In genomic region chr16:54080524-54081008, GRCh38 we compare ENCODE assay signal across 13 cellular contexts.
A peak's percentile ranks its signal among the peaks of the same experiment; 100 is the strongest.
DNase-seq lines count a peak whose midpoint lies in the region; ATAC-seq, FAIRE-seq and TF ChIP-seq lines count a peak whose summit lies in the region.
"Had no signal": no experiment of that assay in that cellular context is flagged by ENCODE, and none has a peak within 500 bp of the region (broad histone marks: within the 10 kb centered on the region; RNA-seq: fewer than 3 reads in every experiment).

No MANE protein-coding gene starts in this region.

- H3K4me3 ChIP-seq in brain microvascular endothelial cell (ENCODE audit: low read depth, low read length): no peak overlapping the region
- H3K4me3 ChIP-seq in keratinocyte (ENCODE audit: control insufficient read depth in 2 of 3, extremely low read depth in 1 of 3, insufficient read depth in 2 of 3, low read depth in 1 of 3, low read length in 3 of 3): no peak overlapping the region

- no peaks in the 10 kb centered on the region for H3K9me1 ChIP-seq in keratinocyte (ENCODE audit: control insufficient read depth, extremely low read depth, insufficient read depth, low read length)

- in situ Hi-C loops in brain microvascular endothelial cell (cut with HindIII; ENCODE audit: low pct_ligation_motif_present, low sequenced_read_pairs): no loop called here

- H3K27me3 Mint-ChIP-seq in activated CD8-positive, alpha-beta memory T cell treated with anti-CD3 and anti-CD28 coated beads, Interleukin-2, amount 10 ng/mL, durations not matched to agents 7 days and 5 days: no peaks in the 10 kb centered on the region

- H3K9me3 ChIP-seq in keratinocyte (ENCODE audit: control insufficient read depth, low read depth, low read length): no peaks in the 10 kb centered on the region

- CTCF ChIA-PET in activated CD8-positive, alpha-beta memory T cell treated with anti-CD3 and anti-CD28 coated beads, Interleukin-2, amount 10 ng/mL, durations not matched to agents 7 days and 5 days (lab: Charles Lee): no interaction called here
- CTCF ChIA-PET in GM10248 (lab: Yijun Ruan, JAX): interaction anchor here (1.0 kb wide), 1 partner anchor 9 kb away, joined by 3 read pairs; no protein-coding TSS in a partner anchor

- no peaks in the 10 kb centered on the region for H3K79me2 ChIP-seq in keratinocyte (ENCODE audit: control insufficient read depth, insufficient read depth, low read length)

- no peaks in the 10 kb centered on the region for H3K9me3 Mint-ChIP-seq in activated CD8-positive, alpha-beta memory T cell treated with anti-CD3 and anti-CD28 coated beads, Interleukin-2, amount 10 ng/mL, durations not matched to agents 7 days and 5 days (ENCODE audit: low read depth)
- H3K9me3 Mint-ChIP-seq: nephron had no signal

- H3K4me1 ChIP-seq in keratinocyte (ENCODE audit: control insufficient read depth, extremely low read depth, insufficient read depth, low read length): peaks cover 33% of the 10 kb centered on the region

- H3K36me3 ChIP-seq in brain microvascular endothelial cell (replicated peaks) (no peaks in the 10 kb centered on the region), keratinocyte (ENCODE audit: control insufficient read depth in 2 of 2, extremely low read depth in 1 of 2, insufficient read depth in 2 of 2, low read length in 2 of 2) (no peaks in the 10 kb centered on the region)

- dilution Hi-C loops in keratinocyte (cut with MboI; ENCODE audit: extremely low pct_ligation_motif_present, low sequenced_read_pairs): no loop called here

- H3K4me2 ChIP-seq in keratinocyte (ENCODE audit: control insufficient read depth, extremely low read depth, insufficient read depth, low read depth, low read length): peak overlapping the region; percentile 62

- no peaks in the 10 kb centered on the region for H3K36me3 Mint-ChIP-seq in activated CD8-positive, alpha-beta memory T cell treated with anti-CD3 and anti-CD28 coated beads, Interleukin-2, amount 10 ng/mL, durations not matched to agents 7 days and 5 days

- peak overlapping the region; percentile 34 for H3K9ac ChIP-seq in keratinocyte (ENCODE audit: control insufficient read depth, extremely low read depth, insufficient read depth, low read length)

- POLR2A ChIA-PET in GM10248 (lab: Yijun Ruan, JAX): no interaction called here

- H3K27me3 ChIP-seq in brain microvascular endothelial cell (replicated peaks) (no peaks in the 10 kb centered on the region), keratinocyte (ENCODE audit: control insufficient read depth, extremely low read depth, insufficient read depth, low read length) (no peaks in the 10 kb centered on the region)

- no peak overlapping the region for H3K4me3 Mint-ChIP-seq in activated CD8-positive, alpha-beta memory T cell treated with anti-CD3 and anti-CD28 coated beads, Interleukin-2, amount 10 ng/mL, durations not matched to agents 7 days and 5 days
- H3K4me3 Mint-ChIP-seq: nephron had no signal

- H4K20me1 ChIP-seq in keratinocyte (ENCODE audit: control insufficient read depth, extremely low read depth, insufficient read depth, low read length): no peaks in the 10 kb centered on the region

- TF ChIP-seq CTCF in brain microvascular endothelial cell (IDR thresholded peaks at IDR 0.05; ENCODE audit: low read depth, low read length, missing control alignments): no peak
- no peak for TF ChIP-seq CTCF in keratinocyte (optimal IDR thresholded peaks at IDR 0.05 in 1 of 3, IDR thresholded peaks at IDR 0.05 in 1 of 3, conservative IDR thresholded peaks at IDR 0.05 in 1 of 3; ENCODE audit: extremely low read depth in 1 of 3, insufficient read depth in 2 of 3, low read length in 3 of 3)
- TF ChIP-seq CTCF in GM10248 (IDR thresholded peaks at IDR 0.05; ENCODE audit: control extremely low read depth, extremely low read depth, low read depth, missing control alignments): no peak

- no peak overlapping the region for H3K27ac Mint-ChIP-seq in activated CD8-positive, alpha-beta memory T cell treated with anti-CD3 and anti-CD28 coated beads, Interleukin-2, amount 10 ng/mL, durations not matched to agents 7 days and 5 days

- H3K4me1 Mint-ChIP-seq in activated CD8-positive, alpha-beta memory T cell treated with anti-CD3 and anti-CD28 coated beads, Interleukin-2, amount 10 ng/mL, durations not matched to agents 7 days and 5 days: no peaks in the 10 kb centered on the region
- H3K4me1 Mint-ChIP-seq: nephron had no signal

- FAIRE-seq in keratinocyte (lab: Jason Lieb, UNC): peak; percentile 86

- ATAC-seq in activated CD8-positive, alpha-beta memory T cell treated with anti-CD3 and anti-CD28 coated beads, Interleukin-2, amount 10 ng/mL, durations not matched to agents 7 days and 5 days: no peak

- H3K27ac ChIP-seq in brain microvascular endothelial cell (peak overlapping the region; percentile 87), keratinocyte (ENCODE audit: control insufficient read depth, insufficient read depth, low read length) (peak overlapping the region; percentile 71)

- no peak overlapping the region for H2AFZ ChIP-seq in keratinocyte (ENCODE audit: control insufficient read depth, low read length)

- DNase-seq in NCI-H510A treated with DMSO at 0.1 percent for 48 hours (lab: John Stamatoyannopoulos, UW): peak; percentile 8
- DNase-seq in NCI-H510A (lab: John Stamatoyannopoulos, UW): no peak
- peak; percentile 97 for DNase-seq in brain microvascular endothelial cell
- peak; percentile 28 for DNase-seq in keratinocyte (ENCODE audit: low read depth, low spot score)
- DNase-seq in activated CD8-positive, alpha-beta memory T cell treated with anti-CD3 and anti-CD28 coated beads, Interleukin-2, amount 10 ng/mL, durations not matched to agents 7 days and 5 days: no peak
- DNase-seq in GM10248 (ENCODE audit: extremely low spot score): no peak
- DNase-seq in effector CD8-positive, alpha-beta T cell (lab: John Stamatoyannopoulos, UW): no peak
- no peak for DNase-seq in HUDEP-2 (lab: John Stamatoyannopoulos, UW; ENCODE audit: unreplicated experiment in 76 of 76)
- DNase-seq: ACHN; activated CD4-positive, CD25-positive, alpha-beta regulatory T cell treated with anti-CD3 and anti-CD28 coated beads, Interleukin-2, amount 50 U/mL, for 72 hours; NCI-H1694; stimulated activated CD4-positive, alpha-beta T cell treated with anti-CD3 and anti-CD28 coated beads, Interleukin-2, amount 100 ng/mL, for 48 hours had no signal

Comparison
In these comparisons a context has a peak if more than half of its experiments do, and no peak if none do; other contexts are left out.
1. DNase-seq: peak in NCI-H510A treated with DMSO at 0.1 percent for 48 hours (single experiment), brain microvascular endothelial cell (single experiment) and keratinocyte (single experiment); none in NCI-H510A (single experiment), activated CD8-positive, alpha-beta memory T cell treated with anti-CD3 and anti-CD28 coated beads, Interleukin-2, amount 10 ng/mL, durations not matched to agents 7 days and 5 days (single experiment), GM10248 (single experiment), effector CD8-positive, alpha-beta T cell (single experiment) and HUDEP-2 (0 of 76).